In genomic region chr6:128520436-128521301, GRCh38 we compare ENCODE assay signal across 1 cellular context.
TF ChIP-seq lines count a peak whose summit lies in the region.

PTPRK (minus strand) TSS chr6:128520599; CDS start chr6:128520358, 241 bp downstream.

TF ChIP-seq in HepG2, 621 proteins besides CTCF, POLR2A, EP300 and RAD21 (continued from another document and continues in another):
- no peak for TF ChIP-seq ZBTB10 (CRISPR knock-in tag; IDR thresholded peaks at IDR 0.05; ENCODE audit: borderline replicate concordance)
- peak; percentile 97 for TF ChIP-seq ZSCAN31 (CRISPR knock-in tag; IDR thresholded peaks at IDR 0.05; ENCODE audit: low read depth)
- peak; percentile 18; the same call in 1 of the 2 replicates for TF ChIP-seq KDM4B (CRISPR knock-in tag; IDR thresholded peaks at IDR 0.05)
- 0 out of 2 replicates have a peak, but pooled peaks have one; percentile 9 for TF ChIP-seq ZNF280D (CRISPR knock-in tag; IDR thresholded peaks at IDR 0.05)
- peak; percentile 79 for TF ChIP-seq CREB1 (IDR thresholded peaks at IDR 0.05)
- TF ChIP-seq CREB1 (CRISPR knock-in tag; IDR thresholded peaks at IDR 0.05) = peak; percentile 69
- 0 out of 2 replicates have a peak, but pooled peaks have one; percentile 69 for TF ChIP-seq ZNF670 (CRISPR knock-in tag; IDR thresholded peaks at IDR 0.05; ENCODE audit: borderline replicate concordance)
- TF ChIP-seq LRRFIP1 (CRISPR knock-in tag; conservative IDR thresholded peaks at IDR 0.05) = no peak
- no peak for TF ChIP-seq ATM (IDR thresholded peaks at IDR 0.05; ENCODE audit: borderline replicate concordance)
- no peak for TF ChIP-seq NR1H2 (CRISPR knock-in tag; IDR thresholded peaks at IDR 0.05; ENCODE audit: borderline replicate concordance, low read depth)
- TF ChIP-seq FOXK2 (IDR thresholded peaks at IDR 0.05) = no peak
- TF ChIP-seq ZBTB25 (CRISPR knock-in tag; IDR thresholded peaks at IDR 0.05) = peak; percentile 12; the same call in 1 of the 2 replicates
- TF ChIP-seq KMT2A (CRISPR knock-in tag; IDR thresholded peaks at IDR 0.05) = peak; percentile 93
- TF ChIP-seq SOX6 (IDR thresholded peaks at IDR 0.05) = no peak
- TF ChIP-seq SOX6 (CRISPR knock-in tag; IDR thresholded peaks at IDR 0.05) = no peak; the same call in 1 of the 2 replicates
- 0 out of 2 replicates have a peak, but pooled peaks have one; percentile 53 for TF ChIP-seq ZNF564 (CRISPR knock-in tag; IDR thresholded peaks at IDR 0.05)
- no peak for TF ChIP-seq RFX1 (IDR thresholded peaks at IDR 0.05)
- TF ChIP-seq ZFP91 (CRISPR knock-in tag; IDR thresholded peaks at IDR 0.05; ENCODE audit: borderline replicate concordance) = peak; percentile 88; the same call in 1 of the 2 replicates
- TF ChIP-seq GPBP1L1 (CRISPR knock-in tag; IDR thresholded peaks at IDR 0.05) = no peak
- no peak for TF ChIP-seq REXO4 (CRISPR knock-in tag; IDR thresholded peaks at IDR 0.05; ENCODE audit: borderline replicate concordance)
- no peak for TF ChIP-seq JDP2 (CRISPR knock-in tag; IDR thresholded peaks at IDR 0.05; ENCODE audit: borderline replicate concordance)
- no peak; the same call in 1 of the 2 replicates for TF ChIP-seq JUND (CRISPR knock-in tag; IDR thresholded peaks at IDR 0.05)
- no peak; the same call in 1 of the 2 replicates for TF ChIP-seq FOXK1 (CRISPR knock-in tag; IDR thresholded peaks at IDR 0.05; ENCODE audit: borderline replicate concordance, low read depth)
- no peak for TF ChIP-seq ARID2 (CRISPR knock-in tag; IDR thresholded peaks at IDR 0.05; ENCODE audit: borderline replicate concordance)
- TF ChIP-seq GATAD2A (CRISPR knock-in tag; IDR thresholded peaks at IDR 0.05) = no peak
- 0 out of 2 replicates have a peak, but pooled peaks have one; percentile 39 for TF ChIP-seq ZNF383 (CRISPR knock-in tag; IDR thresholded peaks at IDR 0.05; ENCODE audit: borderline replicate concordance)
- no peak for TF ChIP-seq MAFK (conservative IDR thresholded peaks at IDR 0.05 in 1 of 2, IDR thresholded peaks at IDR 0.05 in 1 of 2; ENCODE audit: low read length in 2 of 2)
- peak; percentile 92 for TF ChIP-seq ZNF687 (CRISPR knock-in tag; IDR thresholded peaks at IDR 0.05)
- TF ChIP-seq HDAC2 (CRISPR knock-in tag; IDR thresholded peaks at IDR 0.05) = peak; percentile 33; the same call in 1 of the 2 replicates
- no peak; the same call in 1 of the 2 replicates for TF ChIP-seq ZNF746 (CRISPR knock-in tag; IDR thresholded peaks at IDR 0.05)
- TF ChIP-seq ZNF234 (CRISPR knock-in tag; conservative IDR thresholded peaks at IDR 0.05) = no peak
- TF ChIP-seq ZSCAN12 (CRISPR knock-in tag; IDR thresholded peaks at IDR 0.05) = peak; percentile 79; the same call in 1 of the 2 replicates
- no peak for TF ChIP-seq HMGA1 (CRISPR knock-in tag; conservative IDR thresholded peaks at IDR 0.05)
- TF ChIP-seq KMT2B (CRISPR knock-in tag; IDR thresholded peaks at IDR 0.05) = peak; percentile 85
- no peak for TF ChIP-seq ZNF282 (IDR thresholded peaks at IDR 0.05; ENCODE audit: partially characterized antibody)
- no peak for TF ChIP-seq ZBTB37 (CRISPR knock-in tag; IDR thresholded peaks at IDR 0.05)
- no peak for TF ChIP-seq ATRX (CRISPR knock-in tag; IDR thresholded peaks at IDR 0.05; ENCODE audit: borderline replicate concordance)
- no peak; the same call in 1 of the 2 replicates for TF ChIP-seq ZSCAN25 (CRISPR knock-in tag; IDR thresholded peaks at IDR 0.05)
- TF ChIP-seq SIN3A (IDR thresholded peaks at IDR 0.05; ENCODE audit: borderline replicate concordance, low read depth, low read length) = peak; percentile 83; the same call in 1 of the 2 replicates
- no peak for TF ChIP-seq ZNF292 (CRISPR knock-in tag; IDR thresholded peaks at IDR 0.05; ENCODE audit: borderline replicate concordance, low read depth)
- TF ChIP-seq TBL1XR1 (IDR thresholded peaks at IDR 0.05; ENCODE audit: borderline replicate concordance, low read length, partially characterized antibody) = no peak
- no peak for TF ChIP-seq BRCA1 (CRISPR knock-in tag; IDR thresholded peaks at IDR 0.05)
- TF ChIP-seq ZKSCAN1 (IDR thresholded peaks at IDR 0.05; ENCODE audit: low read length) = no peak
- TF ChIP-seq RBFOX2 (IDR thresholded peaks at IDR 0.05; ENCODE audit: low read depth, low read length) = peak; percentile 98
- peak; percentile 88; the same call in 1 of the 2 replicates for TF ChIP-seq ZNF598 (CRISPR knock-in tag; IDR thresholded peaks at IDR 0.05; ENCODE audit: borderline replicate concordance)
- TF ChIP-seq ZNF414 (CRISPR knock-in tag; IDR thresholded peaks at IDR 0.05) = no peak
- no peak for TF ChIP-seq ELF1 (CRISPR knock-in tag; IDR thresholded peaks at IDR 0.05)
